8 cellular contexts compared by ENCODE assay signal in genomic region chrX:131830400-131831184, GRCh38.
A peak's percentile ranks its signal among the peaks of the same experiment; 100 is the strongest.
DNase-seq lines count a peak whose midpoint lies in the region; ATAC-seq and TF ChIP-seq lines count a peak whose summit lies in the region.

No MANE protein-coding gene starts in this region.

- DNase-seq in AG08396 (ENCODE audit: low spot score) = peak; percentile 34
- peak; percentile 87 to 92 for DNase-seq in NCI-H446 (lab: John Stamatoyannopoulos, UW)
- peak; percentile 59 for DNase-seq in activated CD8-positive, alpha-beta T cell treated with anti-CD3 and anti-CD28 coated beads for 36 hours
- peak; percentile 82 for DNase-seq in fibroblast of pulmonary artery (ENCODE audit: low read depth)
- DNase-seq in natural killer cell = peak; percentile 41
- DNase-seq in tibial nerve (ENCODE audit: low spot score in 2 of 2) = peak; percentile 22 to 76

- H3K4me1 Mint-ChIP-seq in activated CD8-positive, alpha-beta T cell treated with anti-CD3 and anti-CD28 coated beads for 36 hours (ENCODE audit: low read depth) = peaks cover 14% of the 10 kb centered on the region
- peaks cover 22 to 30% of the 10 kb centered on the region in 2 donors for H3K4me1 Mint-ChIP-seq in natural killer cell

- WGBS in tibial nerve, 2 donors = 12 to 14% methylated on average over 10 to 15 of the region's 15 CpGs

- H3K27ac ChIP-seq in tibial nerve = peak overlapping the region in 3 of 4 donors; percentile 31 to 78 (median 72)

- intact Hi-C loops in activated CD8-positive, alpha-beta T cell treated with anti-CD3 and anti-CD28 coated beads for 36 hours (cut with micrococcal nuclease) = loop anchor here (10.0 kb wide), 1 partner anchor 384 kb away; the partner anchor contains the start of gene RAP2C
- intact Hi-C loops in natural killer cell (cut with micrococcal nuclease) = no loop called here

- peak; percentile 57 to 68 for TF ChIP-seq EP300 in tibial nerve (IDR thresholded peaks at IDR 0.05)

- H3K27me3 Mint-ChIP-seq in activated CD8-positive, alpha-beta T cell treated with anti-CD3 and anti-CD28 coated beads for 36 hours = no peaks in the 10 kb centered on the region
- no peaks in the 10 kb centered on the region for H3K27me3 Mint-ChIP-seq in natural killer cell (ENCODE audit: low read depth in 2 of 2)

- peaks cover 6% of the 10 kb centered on the region for H3K36me3 Mint-ChIP-seq in activated CD8-positive, alpha-beta T cell treated with anti-CD3 and anti-CD28 coated beads for 36 hours (ENCODE audit: low read depth)
- H3K36me3 Mint-ChIP-seq in natural killer cell = no peaks in the 10 kb centered on the region

- peak overlapping the region; percentile 74 for H3K4me3 Mint-ChIP-seq in activated CD8-positive, alpha-beta T cell treated with anti-CD3 and anti-CD28 coated beads for 36 hours
- H3K4me3 Mint-ChIP-seq in natural killer cell = peak overlapping the region; percentile 76

- peaks cover 0 to 5% (median 3%) of the 10 kb centered on the region in 4 donors for H3K4me1 ChIP-seq in tibial nerve

- peak overlapping the region; percentile 17 for H3K4me3 ChIP-seq in fibroblast of pulmonary artery (replicated peaks; ENCODE audit: low read depth, low read length)
- peak overlapping the region in 3 of 4 donors; percentile 14 to 42 (median 25) for H3K4me3 ChIP-seq in tibial nerve

- ATAC-seq in GM18508 (IDR thresholded peaks at IDR 0.05; ENCODE audit: insufficient read depth, unreplicated experiment) (peak; percentile 47), HG03108 (IDR thresholded peaks at IDR 0.05; ENCODE audit: unreplicated experiment) (peak; percentile 58), natural killer cell (peak; percentile 77 to 83 (median 77))
- ATAC-seq in activated CD8-positive, alpha-beta T cell treated with anti-CD3 and anti-CD28 coated beads for 36 hours = peak; percentile 83

- H3K36me3 ChIP-seq in tibial nerve = no peaks in the 10 kb centered on the region

- no peak for TF ChIP-seq CTCF in activated CD8-positive, alpha-beta T cell treated with anti-CD3 and anti-CD28 coated beads for 36 hours (IDR thresholded peaks at IDR 0.05)
- TF ChIP-seq CTCF in fibroblast of pulmonary artery (IDR thresholded peaks at IDR 0.05; ENCODE audit: low read length, missing control alignments) = peak; percentile 36
- TF ChIP-seq CTCF in natural killer cell (IDR thresholded peaks at IDR 0.05) = peak; percentile 22
- peak; percentile 27 to 88 (median 75) for TF ChIP-seq CTCF in tibial nerve (IDR thresholded peaks at IDR 0.05)

- no peak for TF ChIP-seq POLR2A in tibial nerve (IDR thresholded peaks at IDR 0.05)

- H3K27ac Mint-ChIP-seq in activated CD8-positive, alpha-beta T cell treated with anti-CD3 and anti-CD28 coated beads for 36 hours = peak overlapping the region; percentile 82
- peak overlapping the region; percentile 84 to 88 for H3K27ac Mint-ChIP-seq in natural killer cell

- CTCF ChIA-PET in activated CD8-positive, alpha-beta T cell treated with anti-CD3 and anti-CD28 coated beads for 36 hours (lab: Charles Lee) = interaction anchor here (2.8 kb wide), 1 partner anchor 11 kb away, joined by 12 read pairs; no protein-coding TSS in a partner anchor

- peaks cover 3% of the 10 kb centered on the region for H3K9me3 Mint-ChIP-seq in activated CD8-positive, alpha-beta T cell treated with anti-CD3 and anti-CD28 coated beads for 36 hours
- no peaks in the 10 kb centered on the region for H3K9me3 Mint-ChIP-seq in natural killer cell

- H3K9me3 ChIP-seq in tibial nerve = no peaks in the 10 kb centered on the region

- POLR2A ChIA-PET in activated CD8-positive, alpha-beta T cell treated with anti-CD3 and anti-CD28 coated beads for 36 hours (lab: Charles Lee) = interaction anchor here (1.3 kb wide), 1 partner anchor 194 kb away, joined by 3 read pairs; no protein-coding TSS in a partner anchor

- peaks cover 0 to 20% of the 10 kb centered on the region in 2 donors for H3K27me3 ChIP-seq in tibial nerve

Comparison
In these comparisons a context has a peak if more than half of its experiments do, and no peak if none do; other contexts are left out.
1. Peak in every context shown above with its lines: DNase-seq, ATAC-seq, H3K4me3 ChIP-seq and H3K27ac ChIP-seq.
2. DNase-seq: peak in every context shown above with its lines; median percentile 90 in NCI-H446; 82 in fibroblast of pulmonary artery; 59 in activated CD8-positive, alpha-beta T cell treated with anti-CD3 and anti-CD28 coated beads for 36 hours; 49 in tibial nerve; 41 in natural killer cell; 34 in AG08396.